31 cellular contexts compared by ENCODE assay signal in genomic region chr3:53612508-53612907, GRCh38.
"Had no signal": no experiment of that assay in that cellular context is flagged by ENCODE, and none has a peak within 500 bp of the region (broad histone marks: within the 10 kb centered on the region; RNA-seq: fewer than 3 reads in every experiment).

No MANE protein-coding gene starts in this region.

- ATAC-seq: activated CD4-positive, CD25-positive, alpha-beta regulatory T cell treated with anti-CD3 and anti-CD28 coated beads, Interleukin-2, amount 50 U/mL, for 24 hours had no signal

- H3K9me3 ChIP-seq: ovary, right lobe of liver, thoracic aorta, uterus had no signal

- H3K36me3 ChIP-seq: breast epithelium, ovary, right lobe of liver, thoracic aorta, uterus had no signal

- H3K9me3 Mint-ChIP-seq: activated naive CD4-positive, alpha-beta T cell treated with anti-CD3 and anti-CD28 coated beads, Interleukin-2, amount 10 ng/mL, durations not matched to agents 7 days and 5 days; activated naive CD8-positive, alpha-beta T cell treated with anti-CD3 and anti-CD28 coated beads, Interleukin-2, amount 10 ng/mL, durations not matched to agents 7 days and 5 days; central memory CD8-positive, alpha-beta T cell; immature natural killer cell; T-helper 1 cell treated with Interleukin-12 subunit alpha and Interleukin-12 subunit beta and Interleukin-4 antibody, amounts not matched to agents 30 μg/mL and 1 μg/mL, for 36 hours; type B pancreatic cell had no signal

- H3K4me3 ChIP-seq: breast epithelium, dorsolateral prefrontal cortex, lung, ovary, right lobe of liver, thoracic aorta, uterus had no signal

- H3K27me3 ChIP-seq: breast epithelium, dorsolateral prefrontal cortex, ovary, right lobe of liver, uterus had no signal

- H3K27ac Mint-ChIP-seq: activated naive CD4-positive, alpha-beta T cell treated with anti-CD3 and anti-CD28 coated beads, Interleukin-2, amount 10 ng/mL, durations not matched to agents 7 days and 5 days; activated naive CD8-positive, alpha-beta T cell treated with anti-CD3 and anti-CD28 coated beads, Interleukin-2, amount 10 ng/mL, durations not matched to agents 7 days and 5 days; immature natural killer cell; nephron; progenitor cell of endocrine pancreas; stimulated activated naive CD8-positive, alpha-beta T cell treated with anti-CD3 and anti-CD28 coated beads, Interleukin-15, Interleukin-2, amounts not matched to agents 100 ng/mL and 50 ng/mL, for 24 hours; T-helper 1 cell treated with Interleukin-12 subunit alpha and Interleukin-12 subunit beta and Interleukin-4 antibody, amounts not matched to agents 30 μg/mL and 1 μg/mL, for 36 hours; type B pancreatic cell had no signal

- DNase-seq: activated CD4-positive, alpha-beta T cell treated with anti-CD3 and anti-CD28 coated beads for 48 hours; activated CD4-positive, alpha-beta T cell treated with anti-CD3 and anti-CD28 coated beads, Interleukin-2, amount 50 U/mL, for 48 hours; activated CD8-positive, alpha-beta memory T cell treated with anti-CD3 and anti-CD28 coated beads for 24 hours; activated gamma-delta T cell; activated naive CD4-positive, alpha-beta T cell treated with anti-CD3 and anti-CD28 coated beads, Interleukin-2, amount 10 ng/mL, durations not matched to agents 7 days and 5 days; activated naive CD8-positive, alpha-beta T cell treated with anti-CD3 and anti-CD28 coated beads, Interleukin-2, amount 10 ng/mL, durations not matched to agents 7 days and 5 days; amygdala; dorsolateral prefrontal cortex; effector memory CD4-positive, alpha-beta T cell; erythroblast; foreskin fibroblast; head of caudate nucleus; immature natural killer cell; kidney glomerular epithelial cell; ovary; right lobe of liver; stimulated activated CD4-positive, alpha-beta T cell treated with anti-CD3 and anti-CD28 coated beads, Interleukin-12 subunit alpha, Interleukin-12 subunit beta, amount 100 ng/mL, for 4 hours; stimulated activated CD4-positive, alpha-beta T cell treated with anti-CD3 and anti-CD28 coated beads, Interleukin-4, amount 100 ng/mL, for 1 hour; T-helper 9 cell; uterus had no signal

- H3K27ac ChIP-seq: breast epithelium, ovary, right lobe of liver, thoracic aorta, uterus, VCaP had no signal

- H3K36me3 Mint-ChIP-seq: activated naive CD4-positive, alpha-beta T cell treated with anti-CD3 and anti-CD28 coated beads, Interleukin-2, amount 10 ng/mL, durations not matched to agents 7 days and 5 days; activated naive CD8-positive, alpha-beta T cell treated with anti-CD3 and anti-CD28 coated beads, Interleukin-2, amount 10 ng/mL, durations not matched to agents 7 days and 5 days; immature natural killer cell; type B pancreatic cell had no signal

- H3K4me1 ChIP-seq: breast epithelium, right lobe of liver, uterus had no signal

- H3K4me3 Mint-ChIP-seq: activated naive CD4-positive, alpha-beta T cell treated with anti-CD3 and anti-CD28 coated beads, Interleukin-2, amount 10 ng/mL, durations not matched to agents 7 days and 5 days; activated naive CD8-positive, alpha-beta T cell treated with anti-CD3 and anti-CD28 coated beads, Interleukin-2, amount 10 ng/mL, durations not matched to agents 7 days and 5 days; central memory CD8-positive, alpha-beta T cell; immature natural killer cell; nephron; stimulated activated naive CD8-positive, alpha-beta T cell treated with anti-CD3 and anti-CD28 coated beads, Interleukin-15, Interleukin-2, amounts not matched to agents 100 ng/mL and 50 ng/mL, for 24 hours; T-helper 1 cell treated with Interleukin-12 subunit alpha and Interleukin-12 subunit beta and Interleukin-4 antibody, amounts not matched to agents 30 μg/mL and 1 μg/mL, for 36 hours; type B pancreatic cell had no signal

- H3K4me1 Mint-ChIP-seq: activated naive CD4-positive, alpha-beta T cell treated with anti-CD3 and anti-CD28 coated beads, Interleukin-2, amount 10 ng/mL, durations not matched to agents 7 days and 5 days; central memory CD8-positive, alpha-beta T cell; immature natural killer cell had no signal
